In the genomic region with DNA sequence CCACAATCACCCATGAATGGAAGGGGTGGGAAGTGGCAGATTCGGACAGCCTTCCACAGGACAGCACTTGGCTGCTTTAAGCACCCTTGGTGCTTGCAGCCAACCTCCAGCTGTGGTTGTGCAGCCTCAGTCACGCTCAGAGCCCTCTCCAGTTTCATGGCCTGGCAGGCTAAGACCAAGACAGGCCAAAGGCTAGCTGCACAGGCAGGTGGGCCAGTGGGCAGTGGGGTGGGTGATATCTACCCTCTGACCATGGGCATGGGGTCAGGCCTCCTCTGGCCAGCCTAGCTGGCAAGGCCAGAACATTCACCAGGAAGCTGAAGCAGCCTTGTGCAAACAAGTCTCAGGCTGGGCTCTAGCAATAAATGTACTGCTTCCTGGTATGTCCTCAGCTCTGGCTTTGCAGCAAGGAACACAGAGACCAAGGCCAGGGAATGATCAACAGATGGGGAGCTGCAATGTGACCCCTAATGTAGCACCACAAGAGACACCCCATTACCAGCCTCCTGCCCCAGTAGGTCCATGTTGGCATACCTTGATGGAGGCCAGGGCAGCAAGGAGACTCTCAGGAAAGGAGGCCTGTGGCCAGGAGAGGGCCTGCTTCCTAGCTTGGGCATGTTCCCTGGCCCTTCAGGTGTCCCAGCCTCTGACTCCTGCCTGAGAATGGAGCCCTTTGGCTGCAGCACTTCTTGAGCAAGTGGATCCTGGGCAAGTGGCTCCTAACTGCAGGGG, we compare ENCODE assay signal across 25 cellular contexts. TPM values are rescaled to one million over a fixed set of nuclear protein-coding genes. Genes with fewer than 3 reads are reported as not detected.
DNase-seq lines count a peak whose midpoint lies in the region; ATAC-seq and TF ChIP-seq lines count a peak whose summit lies in the region.
"Had no signal": no experiment of that assay in that cellular context is flagged by ENCODE, and none has a peak within 500 bp of the region (broad histone marks: within the 10 kb centered on the region; RNA-seq: fewer than 3 reads in every experiment).

No MANE protein-coding gene starts in this region.

- H3K27ac ChIP-seq in breast epithelium = peak overlapping the region; percentile 75 to 83
- H3K27ac ChIP-seq in colonic mucosa = peak overlapping the region; percentile 89
- H3K27ac ChIP-seq in upper lobe of left lung = peak overlapping the region; percentile 4 to 69 (median 17)
- H3K27ac ChIP-seq: GM23248, HL-60, SJCRH30 had no signal

- H3K27me3 Mint-ChIP-seq in MCF 10A (ENCODE audit: insufficient read depth, unreplicated experiment) = no peaks in the 10 kb centered on the region
- H3K27me3 Mint-ChIP-seq: activated B cell treated with CpG ODN at 0.5 μM for 24 hours; activated CD8-positive, alpha-beta T cell treated with anti-CD3 and anti-CD28 coated beads for 36 hours; naive B cell; T-helper 17 cell had no signal

- POLR2A ChIA-PET in MCF 10A (lab: Yijun Ruan, JAX) = interaction anchor here (0.6 to 1.1 kb wide), 3 partner anchors 10 to 574 kb away, joined by 3 to 6 read pairs (median 3); no protein-coding TSS in a partner anchor

- H3K36me3 ChIP-seq in breast epithelium (no peaks in the 10 kb centered on the region), colonic mucosa (no peaks in the 10 kb centered on the region), mucosa of stomach (ENCODE audit: control insufficient read depth, insufficient read depth, low read length) (peaks cover 8% of the 10 kb centered on the region), upper lobe of left lung (peaks cover 0 to 63% (median 38%) of the 10 kb centered on the region in 4 donors)

- H3K4me1 ChIP-seq in breast epithelium (peaks cover 6 to 35% of the 10 kb centered on the region in 2 donors), colonic mucosa (peaks cover 45% of the 10 kb centered on the region), mucosa of stomach (ENCODE audit: control insufficient read depth, insufficient read depth, low read length) (peaks cover 80% of the 10 kb centered on the region), upper lobe of left lung (peaks cover 44 to 72% (median 66%) of the 10 kb centered on the region in 4 donors)

- TF ChIP-seq EP300 in upper lobe of left lung (IDR thresholded peaks at IDR 0.05) = no peak

- intact Hi-C loops in breast epithelium (cut with DNase I; ENCODE audit: low total_unique reads) = no loop called here
- intact Hi-C loops in MCF 10A (cut with micrococcal nuclease) = no loop called here
- intact Hi-C loops in colonic mucosa (cut with DNase I) = no loop called here

- CTCF ChIA-PET in MCF 10A (lab: Yijun Ruan, JAX) = interaction anchor here (0.6 to 3.5 kb wide), 6 partner anchors 11 to 225 kb away, joined by 3 to 18 read pairs (median 8); no protein-coding TSS in a partner anchor

- peaks cover 35% of the 10 kb centered on the region for H3K36me3 Mint-ChIP-seq in MCF 10A (ENCODE audit: insufficient read depth, unreplicated experiment)

- ATAC-seq in upper lobe of left lung (ENCODE audit: low FRiP score in 2 of 2) (peak in 1 of 2 donors; percentile 31), HG02840 (IDR thresholded peaks at IDR 0.05; ENCODE audit: low FRiP score, unreplicated experiment) (no peak), HG02938 (IDR thresholded peaks at IDR 0.05; ENCODE audit: unreplicated experiment) (no peak)
- ATAC-seq: activated CD8-positive, alpha-beta T cell treated with anti-CD3 and anti-CD28 coated beads for 36 hours; left lobe of liver; T-helper 17 cell had no signal

- H3K4me1 Mint-ChIP-seq in MCF 10A (ENCODE audit: insufficient read depth, unreplicated experiment) = peaks cover 3% of the 10 kb centered on the region
- H3K4me1 Mint-ChIP-seq: activated B cell treated with CpG ODN at 0.5 μM for 24 hours had no signal

- H3K9me3 Mint-ChIP-seq in MCF 10A (ENCODE audit: unreplicated experiment) = no peaks in the 10 kb centered on the region
- H3K9me3 Mint-ChIP-seq: activated B cell treated with CpG ODN at 0.5 μM for 24 hours; activated CD8-positive, alpha-beta T cell treated with anti-CD3 and anti-CD28 coated beads for 36 hours had no signal

- TF ChIP-seq CTCF in breast epithelium (IDR thresholded peaks at IDR 0.05) (no peak), MCF 10A (IDR thresholded peaks at IDR 0.05; ENCODE audit: unreplicated experiment) (no peak), colonic mucosa (IDR thresholded peaks at IDR 0.05) (no peak), upper lobe of left lung (IDR thresholded peaks at IDR 0.05) (no peak)

- TF ChIP-seq POLR2A in breast epithelium (IDR thresholded peaks at IDR 0.05) (no peak), upper lobe of left lung (IDR thresholded peaks at IDR 0.05) (no peak)

- H3K27ac Mint-ChIP-seq in MCF 10A (ENCODE audit: low read depth, unreplicated experiment) = no peak overlapping the region
- H3K27ac Mint-ChIP-seq: activated B cell treated with CpG ODN at 0.5 μM for 24 hours; activated CD8-positive, alpha-beta T cell treated with anti-CD3 and anti-CD28 coated beads for 36 hours had no signal

- WGBS in upper lobe of left lung, 2 donors = 53 to 92% methylated on average over 2 of the region's 2 CpGs

- H3K9me3 ChIP-seq in breast epithelium = no peaks in the 10 kb centered on the region
- H3K9me3 ChIP-seq in colonic mucosa = no peaks in the 10 kb centered on the region
- H3K9me3 ChIP-seq in mucosa of stomach (ENCODE audit: control insufficient read depth, low read length) = no peaks in the 10 kb centered on the region
- H3K9me3 ChIP-seq in upper lobe of left lung = no peaks in the 10 kb centered on the region
- H3K9me3 ChIP-seq: SJCRH30 had no signal

- DNase-seq in breast epithelium (ENCODE audit: low spot score in 2 of 2) (no peak), MCF 10A (ENCODE audit: unreplicated experiment) (no peak), colonic mucosa (peak; percentile 65), upper lobe of left lung (peak in 1 of 2 donors; percentile 57)
- DNase-seq in activated CD8-positive, alpha-beta memory T cell treated with anti-CD3 and anti-CD28 coated beads, Interleukin-2, amount 50 U/mL, for 4 hours = no peak
- DNase-seq: ACHN; activated B cell treated with CpG ODN at 0.5 μM for 24 hours; activated CD8-positive, alpha-beta T cell treated with anti-CD3 and anti-CD28 coated beads for 36 hours; activated naive CD4-positive, alpha-beta T cell treated with anti-CD3 and anti-CD28 coated beads, Interleukin-2, amount 50 U/mL, for 16 hours; activated T-cell treated with anti-CD3 and anti-CD28 coated beads, Interleukin-2, amount 50 U/mL, for 48 hours; DND-41; GM23248; naive B cell; NCI-H1092; NCI-H2107; NCI-H526; posterior cingulate gyrus; SJCRH30; T-helper 17 cell had no signal

- no peaks in the 10 kb centered on the region for H3K27me3 ChIP-seq in breast epithelium
- H3K27me3 ChIP-seq in colonic mucosa = no peaks in the 10 kb centered on the region
- H3K27me3 ChIP-seq in mucosa of stomach (ENCODE audit: control insufficient read depth, insufficient read depth, low read length) = no peaks in the 10 kb centered on the region
- no peaks in the 10 kb centered on the region for H3K27me3 ChIP-seq in upper lobe of left lung
- H3K27me3 ChIP-seq: SJCRH30 had no signal

- H3K4me3 Mint-ChIP-seq in MCF 10A (ENCODE audit: unreplicated experiment) = no peak overlapping the region
- H3K4me3 Mint-ChIP-seq: activated B cell treated with CpG ODN at 0.5 μM for 24 hours; activated CD8-positive, alpha-beta T cell treated with anti-CD3 and anti-CD28 coated beads for 36 hours; naive B cell had no signal

- H3K9ac ChIP-seq in colonic mucosa (ENCODE audit: low read depth in 2 of 2, low read length in 2 of 2) (peak overlapping the region; percentile 53 to 75), mucosa of stomach (ENCODE audit: low read length) (peak overlapping the region; percentile 38)
- H3K9ac ChIP-seq: GM23248 had no signal

- no peak overlapping the region for H3K4me3 ChIP-seq in breast epithelium
- no peak overlapping the region for H3K4me3 ChIP-seq in colonic mucosa
- no peak overlapping the region for H3K4me3 ChIP-seq in mucosa of stomach (ENCODE audit: low read length)
- H3K4me3 ChIP-seq in upper lobe of left lung = no peak overlapping the region
- H3K4me3 ChIP-seq: GM23248, SJCRH30 had no signal

- BruUV-seq in MCF 10A (replicated peaks; lab: Mats Ljungman, UMichigan) = no TSS peak

RNA-seq across cellular contexts. Expression of gene HSD11B2, which starts 20.9 kb away (rescaled TPM):
- total RNA-seq in breast epithelium (10 to 100 TPM in 2 of 3 donors, under 1 TPM in 1; 0.32 to 66.9 (median 10.2) TPM), MCF 10A (2022) (0.42 and 0.86 TPM in 2 replicates), colonic mucosa (100 to 1,000 TPM; 348 to 378 TPM), upper lobe of left lung (1 to 10 TPM in 5 of 6 donors, under 1 TPM in 1; 0.78 to 5.0 (median 1.6) TPM)
- total RNA-seq: endothelial cell of umbilical vein, GM23248, T-helper 17 cell had no signal

RNA-seq across cellular contexts. Expression of gene ATP6V0D1, which starts 29.1 kb away (rescaled TPM):
- total RNA-seq in breast epithelium (100 to 1,000 TPM; 101 to 122 (median 104) TPM), MCF 10A (2022) (50.5 and 50.7 TPM in 2 replicates), colonic mucosa (100 to 1,000 TPM; 194 to 195 TPM), upper lobe of left lung (100 to 1,000 TPM in 4 of 6 donors, 10 to 100 TPM in 2; 69.1 to 221 (median 147) TPM)

RNA-seq across cellular contexts. Expression of gene AGRP, which starts 31.5 kb away (rescaled TPM):
- total RNA-seq in breast epithelium (not detected), MCF 10A (2022) (not detected in 2 replicates), colonic mucosa (not detected), upper lobe of left lung (1 to 10 TPM in 3 of 6 donors, not detected in 3; 3.5 to 7.6 (median 3.8) TPM)
- total RNA-seq: activated B cell treated with CpG ODN at 0.5 μM for 24 hours; activated CD8-positive, alpha-beta T cell treated with anti-CD3 and anti-CD28 coated beads for 36 hours; endothelial cell of umbilical vein; GM23248; left lobe of liver; SJCRH30; T-helper 17 cell had no signal

RNA-seq across cellular contexts. Expression of gene ZDHHC1, which starts 35.6 kb away (rescaled TPM):
- total RNA-seq in breast epithelium (10 to 100 TPM; 17.4 to 20.3 (median 19.3) TPM), MCF 10A (2022) (5.9 and 7.6 TPM in 2 replicates), colonic mucosa (1 to 10 TPM; 7.9 to 8.7 TPM), upper lobe of left lung (10 to 100 TPM; 14.7 to 49.2 (median 21.4) TPM)
- total RNA-seq: SJCRH30 had no signal

RNA-seq across cellular contexts. Expression of gene TPPP3, which starts 58.6 kb away (rescaled TPM):
- total RNA-seq in breast epithelium (1 to 10 TPM; 1.3 to 6.9 (median 3.6) TPM), MCF 10A (2022) (not detected in 2 replicates), colonic mucosa (10 to 100 TPM in 1 of 2 donors, 1 to 10 TPM in 1; 3.7 to 12.3 TPM), upper lobe of left lung (100 to 1,000 TPM in 4 of 6 donors, 10 to 100 TPM in 2; 40.0 to 167 (median 112) TPM)
- total RNA-seq: activated B cell treated with CpG ODN at 0.5 μM for 24 hours; activated CD8-positive, alpha-beta T cell treated with anti-CD3 and anti-CD28 coated beads for 36 hours; GM23248 had no signal

Comparison
In these comparisons a context has a peak if more than half of its experiments do, and no peak if none do; other contexts are left out.
1. H3K27ac ChIP-seq: peak in every context shown above with its lines; median percentile 89 in colonic mucosa; 79 in breast epithelium; 17 in upper lobe of left lung.
2. RNA of gene HSD11B2, which starts 20.9 kb away (total RNA-seq): 348 to 378 TPM in colonic mucosa; 0.32 to 66.9 TPM in breast epithelium, 0.78 to 5.0 TPM in upper lobe of left lung and 0.42 to 0.86 TPM in MCF 10A; every median in the first group is over 4 times any median in the second.